ENCODE assay signal across 19 cellular contexts in genomic region chr10:76191371-76191770, GRCh38.
DNase-seq lines count a peak whose midpoint lies in the region; TF ChIP-seq lines count a peak whose summit lies in the region.
"Had no signal": no experiment of that assay in that cellular context is flagged by ENCODE, and none has a peak within 500 bp of the region (broad histone marks: within the 10 kb centered on the region; RNA-seq: fewer than 3 reads in every experiment).

No MANE protein-coding gene starts in this region.

- H2BK5ac ChIP-seq in trophoblast cell (ENCODE audit: low read depth, low read length, poor library complexity) = no peak overlapping the region

- H3K27ac ChIP-seq in trophoblast cell (ENCODE audit: low read depth, low read length) = peak overlapping the region; percentile 0
- H3K27ac ChIP-seq: BLaER1 treated with 17β-estradiol and CSF1 and Interleukin-3, amounts not matched to agents 10 nM and 100 nM; GM23248; SK-N-MC had no signal

- no peak overlapping the region for H3K23ac ChIP-seq in trophoblast cell (ENCODE audit: low read length)

- peaks cover 6 to 16% of the 10 kb centered on the region in 2 experiments for H3K4me1 ChIP-seq in trophoblast cell (ENCODE audit: control insufficient read depth in 1 of 2, insufficient read depth in 2 of 2, low read length in 2 of 2)

- no peak for TF ChIP-seq POLR2A in lower leg skin (IDR thresholded peaks at IDR 0.05)

- no peak overlapping the region for H2BK120ac ChIP-seq in trophoblast cell (ENCODE audit: insufficient read depth, low read length, poor library complexity)

- no peak overlapping the region for H3K4me2 ChIP-seq in trophoblast cell (ENCODE audit: low read length)
- H3K4me2 ChIP-seq: BLaER1 treated with 17β-estradiol and CSF1 and Interleukin-3, amounts not matched to agents 10 nM and 100 nM had no signal

- no peak overlapping the region for H3K4me3 ChIP-seq in trophoblast cell (ENCODE audit: low read depth, low read length)
- no peak overlapping the region for H3K4me3 ChIP-seq in lower leg skin (ENCODE audit: low read depth, poor library complexity, severe bottlenecking)
- H3K4me3 ChIP-seq: BLaER1 treated with 17β-estradiol and CSF1 and Interleukin-3, amounts not matched to agents 10 nM and 100 nM; GM23248; K562; SK-N-MC had no signal

- TF ChIP-seq CTCF in lower leg skin (IDR thresholded peaks at IDR 0.05) = no peak

- H4K12ac ChIP-seq in trophoblast cell (ENCODE audit: low read depth, low read length) = no peak overlapping the region

- DNase-seq in ELF-1 (ENCODE audit: low read depth, low spot score) (peak; percentile 77), M059J (ENCODE audit: low read depth) (peak; percentile 46), kidney tubule cell (ENCODE audit: low spot score) (peak; percentile 16), trophoblast cell (peak; percentile 11 to 31), anterior cingulate cortex (lab: John Stamatoyannopoulos, UW) (no peak), lower leg skin (ENCODE audit: low spot score in 2 of 2) (no peak)
- no peak for DNase-seq in stimulated activated CD4-positive, alpha-beta T cell treated with anti-CD3 and anti-CD28 coated beads, Interleukin-12 subunit alpha, Interleukin-12 subunit beta, amount 100 ng/mL, for 4 hours
- DNase-seq: CD8-positive, alpha-beta memory T cell; DMS 273 treated with DMSO at 0.1 percent for 48 hours; GDM1; GM23248; HCEC 1CT; NCI-H1105; NCI-H187; NCI-H524 treated with DMSO at 0.1 percent for 48 hours; Right ventricle myocardium superior had no signal

- WGBS in trophoblast cell (ENCODE audit: extremely low coverage, insufficient coverage, insufficient read length) = no CpG with 5 or more reads among the region's 2 CpGs
- WGBS in lower leg skin, 2 donors = 77 to 79% methylated on average over 2 of the region's 2 CpGs

- H4K8ac ChIP-seq in trophoblast cell (ENCODE audit: low read depth, low read length) = no peak overlapping the region

- intact Hi-C loops in lower leg skin (cut with DNase I; ENCODE audit: low total_unique reads) = no loop called here

- no peak overlapping the region for H2AK5ac ChIP-seq in trophoblast cell (ENCODE audit: low read length)

- H4K91ac ChIP-seq in trophoblast cell (ENCODE audit: low read depth, low read length) = no peak overlapping the region

- H3K27me3 ChIP-seq in trophoblast cell (ENCODE audit: insufficient read depth, low read length) = no peaks in the 10 kb centered on the region
- H3K27me3 ChIP-seq: BLaER1 treated with 17β-estradiol and CSF1 and Interleukin-3, amounts not matched to agents 10 nM and 100 nM had no signal

- no peaks in the 10 kb centered on the region for H3K79me2 ChIP-seq in trophoblast cell (ENCODE audit: control insufficient read depth, insufficient read depth, low read length, poor library complexity)

- no peak overlapping the region for H2AFZ ChIP-seq in trophoblast cell (ENCODE audit: insufficient read depth, low read length, poor library complexity)
- H2AFZ ChIP-seq: GM23248 had no signal

- H3K18ac ChIP-seq in trophoblast cell (ENCODE audit: low read length) = no peak overlapping the region

- H3K79me1 ChIP-seq in trophoblast cell (ENCODE audit: low read length) = peaks cover 3% of the 10 kb centered on the region

- H3K36me3 ChIP-seq in trophoblast cell (ENCODE audit: control insufficient read depth in 1 of 2, insufficient read depth in 2 of 2, low read length in 2 of 2) = peaks cover 0 to 1% of the 10 kb centered on the region in 2 experiments
- H3K36me3 ChIP-seq: BLaER1 treated with 17β-estradiol and CSF1 and Interleukin-3, amounts not matched to agents 10 nM and 100 nM had no signal

- no peak overlapping the region for H3K4ac ChIP-seq in trophoblast cell (ENCODE audit: low read depth, low read length)

- no peak overlapping the region for H3K9ac ChIP-seq in trophoblast cell (ENCODE audit: low read length)
- H3K9ac ChIP-seq: BLaER1 treated with 17β-estradiol and CSF1 and Interleukin-3, amounts not matched to agents 10 nM and 100 nM; GM23248 had no signal

- no peaks in the 10 kb centered on the region for H3K9me3 ChIP-seq in trophoblast cell (ENCODE audit: insufficient read depth, low read depth, low read length)
- H3K9me3 ChIP-seq: BLaER1 treated with 17β-estradiol and CSF1 and Interleukin-3, amounts not matched to agents 10 nM and 100 nM had no signal

- H2BK12ac ChIP-seq in trophoblast cell (ENCODE audit: low read length) = no peak overlapping the region

- no peak overlapping the region for H3K14ac ChIP-seq in trophoblast cell (ENCODE audit: low read length)

Comparison
In these comparisons a context has a peak if more than half of its experiments do, and no peak if none do; other contexts are left out.
1. DNase-seq: peak in ELF-1 (single experiment), M059J (single experiment), kidney tubule cell (single experiment) and trophoblast cell (2 of 2); none in stimulated activated CD4-positive, alpha-beta T cell treated with anti-CD3 and anti-CD28 coated beads, Interleukin-12 subunit alpha, Interleukin-12 subunit beta, amount 100 ng/mL, for 4 hours (single experiment), anterior cingulate cortex (0 of 58) and lower leg skin (0 of 2).